Comparison of ENCODE assay signal across 1 cellular context in the genomic region with DNA sequence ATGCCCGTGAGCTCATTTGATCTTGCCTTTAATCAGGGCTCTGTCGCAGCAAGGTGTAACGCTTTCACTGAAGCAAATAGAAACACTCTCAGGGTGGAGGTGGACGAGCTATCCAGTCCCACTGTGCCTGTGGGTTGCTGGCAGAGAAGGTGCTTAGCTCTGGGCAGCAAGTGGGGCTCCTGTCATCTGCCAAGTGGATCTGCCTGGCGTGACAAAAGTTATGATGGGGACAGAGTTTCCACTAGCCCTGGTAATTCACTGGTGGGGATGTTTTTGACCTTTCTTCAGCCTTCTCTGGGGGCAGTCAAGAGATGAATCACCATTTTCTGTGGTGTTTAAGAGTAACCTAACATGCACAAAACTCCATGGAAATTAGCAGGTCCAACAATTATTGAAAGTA.
TF ChIP-seq lines count a peak whose summit lies in the region.

No MANE protein-coding gene starts in this region.

TF ChIP-seq in IMR-90, 13 proteins besides CTCF, POLR2A, EP300 and RAD21:
- TF ChIP-seq RFX5 (IDR thresholded peaks at IDR 0.05; ENCODE audit: low read depth, low read length) (no peak), BHLHE40 (IDR thresholded peaks at IDR 0.05; ENCODE audit: low read depth, low read length) (no peak), RCOR1 (IDR thresholded peaks at IDR 0.05; ENCODE audit: insufficient replicate concordance, low read length) (no peak), MXI1 (IDR thresholded peaks at IDR 0.05; ENCODE audit: borderline replicate concordance, low read depth, low read length) (no peak), FOS (IDR thresholded peaks at IDR 0.05; ENCODE audit: low read depth, low read length) (no peak), SMC3 (IDR thresholded peaks at IDR 0.05; ENCODE audit: low read depth, low read length) (no peak), CEBPB (IDR thresholded peaks at IDR 0.05; ENCODE audit: low read depth, low read length) (no peak), CHD1 (IDR thresholded peaks at IDR 0.05; ENCODE audit: low read depth, low read length) (no peak)
- TF ChIP-seq, protein P1, sequence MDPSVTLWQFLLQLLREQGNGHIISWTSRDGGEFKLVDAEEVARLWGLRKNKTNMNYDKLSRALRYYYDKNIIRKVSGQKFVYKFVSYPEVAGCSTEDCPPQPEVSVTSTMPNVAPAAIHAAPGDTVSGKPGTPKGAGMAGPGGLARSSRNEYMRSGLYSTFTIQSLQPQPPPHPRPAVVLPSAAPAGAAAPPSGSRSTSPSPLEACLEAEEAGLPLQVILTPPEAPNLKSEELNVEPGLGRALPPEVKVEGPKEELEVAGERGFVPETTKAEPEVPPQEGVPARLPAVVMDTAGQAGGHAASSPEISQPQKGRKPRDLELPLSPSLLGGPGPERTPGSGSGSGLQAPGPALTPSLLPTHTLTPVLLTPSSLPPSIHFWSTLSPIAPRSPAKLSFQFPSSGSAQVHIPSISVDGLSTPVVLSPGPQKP (IDR thresholded peaks at IDR 0.05; ENCODE audit: borderline replicate concordance, low read depth, low read length): no peak
- TF ChIP-seq, protein P2, sequence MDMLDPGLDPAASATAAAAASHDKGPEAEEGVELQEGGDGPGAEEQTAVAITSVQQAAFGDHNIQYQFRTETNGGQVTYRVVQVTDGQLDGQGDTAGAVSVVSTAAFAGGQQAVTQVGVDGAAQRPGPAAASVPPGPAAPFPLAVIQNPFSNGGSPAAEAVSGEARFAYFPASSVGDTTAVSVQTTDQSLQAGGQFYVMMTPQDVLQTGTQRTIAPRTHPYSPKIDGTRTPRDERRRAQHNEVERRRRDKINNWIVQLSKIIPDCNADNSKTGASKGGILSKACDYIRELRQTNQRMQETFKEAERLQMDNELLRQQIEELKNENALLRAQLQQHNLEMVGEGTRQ (IDR thresholded peaks at IDR 0.05; ENCODE audit: low read depth, low read length): no peak
